Comparison of ENCODE assay signal across 2 cellular contexts in genomic region chrX:72107320-72107719, GRCh38.
TF ChIP-seq lines count a peak whose summit lies in the region.

No MANE protein-coding gene starts in this region.

TF ChIP-seq in K562, 482 proteins besides CTCF, POLR2A, EP300 and RAD21 (continued from another document):
- peak; percentile 72 for TF ChIP-seq CTCFL (IDR thresholded peaks at IDR 0.05; ENCODE audit: borderline replicate concordance, insufficient read depth, low read depth, low read length, poor library complexity, severe bottlenecking)
- TF ChIP-seq, protein P1, sequence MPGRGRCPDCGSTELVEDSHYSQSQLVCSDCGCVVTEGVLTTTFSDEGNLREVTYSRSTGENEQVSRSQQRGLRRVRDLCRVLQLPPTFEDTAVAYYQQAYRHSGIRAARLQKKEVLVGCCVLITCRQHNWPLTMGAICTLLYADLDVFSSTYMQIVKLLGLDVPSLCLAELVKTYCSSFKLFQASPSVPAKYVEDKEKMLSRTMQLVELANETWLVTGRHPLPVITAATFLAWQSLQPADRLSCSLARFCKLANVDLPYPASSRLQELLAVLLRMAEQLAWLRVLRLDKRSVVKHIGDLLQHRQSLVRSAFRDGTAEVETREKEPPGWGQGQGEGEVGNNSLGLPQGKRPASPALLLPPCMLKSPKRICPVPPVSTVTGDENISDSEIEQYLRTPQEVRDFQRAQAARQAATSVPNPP (IDR thresholded peaks at IDR 0.05; ENCODE audit: borderline replicate concordance, insufficient read depth, insufficient read length) = no peak
- TF ChIP-seq ZEB2 (IDR thresholded peaks at IDR 0.05) = no peak
- no peak for TF ChIP-seq ZNF551 (CRISPR knock-in tag; IDR thresholded peaks at IDR 0.05)

TF ChIP-seq in liver, 16 proteins besides CTCF, POLR2A, EP300 and RAD21 (continued from another document):
- TF ChIP-seq, protein P2, sequence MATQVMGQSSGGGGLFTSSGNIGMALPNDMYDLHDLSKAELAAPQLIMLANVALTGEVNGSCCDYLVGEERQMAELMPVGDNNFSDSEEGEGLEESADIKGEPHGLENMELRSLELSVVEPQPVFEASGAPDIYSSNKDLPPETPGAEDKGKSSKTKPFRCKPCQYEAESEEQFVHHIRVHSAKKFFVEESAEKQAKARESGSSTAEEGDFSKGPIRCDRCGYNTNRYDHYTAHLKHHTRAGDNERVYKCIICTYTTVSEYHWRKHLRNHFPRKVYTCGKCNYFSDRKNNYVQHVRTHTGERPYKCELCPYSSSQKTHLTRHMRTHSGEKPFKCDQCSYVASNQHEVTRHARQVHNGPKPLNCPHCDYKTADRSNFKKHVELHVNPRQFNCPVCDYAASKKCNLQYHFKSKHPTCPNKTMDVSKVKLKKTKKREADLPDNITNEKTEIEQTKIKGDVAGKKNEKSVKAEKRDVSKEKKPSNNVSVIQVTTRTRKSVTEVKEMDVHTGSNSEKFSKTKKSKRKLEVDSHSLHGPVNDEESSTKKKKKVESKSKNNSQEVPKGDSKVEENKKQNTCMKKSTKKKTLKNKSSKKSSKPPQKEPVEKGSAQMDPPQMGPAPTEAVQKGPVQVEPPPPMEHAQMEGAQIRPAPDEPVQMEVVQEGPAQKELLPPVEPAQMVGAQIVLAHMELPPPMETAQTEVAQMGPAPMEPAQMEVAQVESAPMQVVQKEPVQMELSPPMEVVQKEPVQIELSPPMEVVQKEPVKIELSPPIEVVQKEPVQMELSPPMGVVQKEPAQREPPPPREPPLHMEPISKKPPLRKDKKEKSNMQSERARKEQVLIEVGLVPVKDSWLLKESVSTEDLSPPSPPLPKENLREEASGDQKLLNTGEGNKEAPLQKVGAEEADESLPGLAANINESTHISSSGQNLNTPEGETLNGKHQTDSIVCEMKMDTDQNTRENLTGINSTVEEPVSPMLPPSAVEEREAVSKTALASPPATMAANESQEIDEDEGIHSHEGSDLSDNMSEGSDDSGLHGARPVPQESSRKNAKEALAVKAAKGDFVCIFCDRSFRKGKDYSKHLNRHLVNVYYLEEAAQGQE (IDR thresholded peaks at IDR 0.05) = no peak
- TF ChIP-seq, protein P3, sequence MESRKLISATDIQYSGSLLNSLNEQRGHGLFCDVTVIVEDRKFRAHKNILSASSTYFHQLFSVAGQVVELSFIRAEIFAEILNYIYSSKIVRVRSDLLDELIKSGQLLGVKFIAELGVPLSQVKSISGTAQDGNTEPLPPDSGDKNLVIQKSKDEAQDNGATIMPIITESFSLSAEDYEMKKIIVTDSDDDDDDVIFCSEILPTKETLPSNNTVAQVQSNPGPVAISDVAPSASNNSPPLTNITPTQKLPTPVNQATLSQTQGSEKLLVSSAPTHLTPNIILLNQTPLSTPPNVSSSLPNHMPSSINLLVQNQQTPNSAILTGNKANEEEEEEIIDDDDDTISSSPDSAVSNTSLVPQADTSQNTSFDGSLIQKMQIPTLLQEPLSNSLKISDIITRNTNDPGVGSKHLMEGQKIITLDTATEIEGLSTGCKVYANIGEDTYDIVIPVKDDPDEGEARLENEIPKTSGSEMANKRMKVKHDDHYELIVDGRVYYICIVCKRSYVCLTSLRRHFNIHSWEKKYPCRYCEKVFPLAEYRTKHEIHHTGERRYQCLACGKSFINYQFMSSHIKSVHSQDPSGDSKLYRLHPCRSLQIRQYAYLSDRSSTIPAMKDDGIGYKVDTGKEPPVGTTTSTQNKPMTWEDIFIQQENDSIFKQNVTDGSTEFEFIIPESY (IDR thresholded peaks at IDR 0.05) = no peak
- no peak for TF ChIP-seq NR2F2 (IDR thresholded peaks at IDR 0.05)
- TF ChIP-seq HNF4A (conservative IDR thresholded peaks at IDR 0.05) = peak in 1 of 2 donors; percentile 30
- no peak for TF ChIP-seq RXRA (IDR thresholded peaks at IDR 0.05)
- no peak for TF ChIP-seq EGR1 (IDR thresholded peaks at IDR 0.05; ENCODE audit: low read depth in 2 of 2)
